ENCODE assay signal across 12 cellular contexts in the genomic region with DNA sequence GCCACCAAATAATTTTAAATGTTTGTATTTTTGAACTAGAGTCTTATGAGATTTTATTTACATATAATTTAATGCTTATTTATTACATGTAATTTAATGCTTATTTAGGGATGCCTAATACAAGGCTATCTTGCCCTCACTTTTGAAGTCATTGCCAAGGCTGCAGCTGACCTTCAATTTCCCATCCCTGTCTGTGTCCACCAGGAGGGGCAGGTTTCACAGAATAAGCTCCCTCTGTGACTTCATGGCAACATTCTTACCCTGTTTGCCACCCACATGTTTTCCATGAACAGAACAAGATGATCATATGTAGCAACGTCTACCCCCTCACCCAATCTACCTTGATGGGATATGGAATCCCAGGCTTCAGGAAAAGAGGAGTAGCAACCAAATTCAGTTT. TPM values are rescaled to one million over a fixed set of nuclear protein-coding genes. Genes with fewer than 3 reads are reported as not detected.
DNase-seq lines count a peak whose midpoint lies in the region; ATAC-seq, FAIRE-seq and TF ChIP-seq lines count a peak whose summit lies in the region.
"Had no signal": no experiment of that assay in that cellular context is flagged by ENCODE, and none has a peak within 500 bp of the region (broad histone marks: within the 10 kb centered on the region; RNA-seq: fewer than 3 reads in every experiment).

No MANE protein-coding gene starts in this region.

- H2AFZ ChIP-seq in H1 (ENCODE audit: low read length) (no peak overlapping the region), osteoblast (ENCODE audit: low read length) (no peak overlapping the region)

- peak; percentile 13 for FAIRE-seq in H1 (lab: Jason Lieb, UNC)

- H3K36me3 ChIP-seq in H1 (ENCODE audit: control insufficient read depth in 2 of 4, insufficient read depth in 4 of 4, low read length in 3 of 4) (no peaks in the 10 kb centered on the region), osteoblast (ENCODE audit: insufficient read depth, low read length) (no peaks in the 10 kb centered on the region)
- H3K36me3 ChIP-seq: thoracic aorta had no signal

- no peak overlapping the region for H3K4ac ChIP-seq in H1 (replicated peaks; ENCODE audit: insufficient read length, low read depth, low read length)

- H2BK5ac ChIP-seq in H1 (ENCODE audit: low read depth, low read length): no peak overlapping the region

- DNase-seq in DMS53 (lab: John Stamatoyannopoulos, UW): peak; percentile 41
- DNase-seq in DMS53 treated with DMSO at 0.1 percent for 48 hours (lab: John Stamatoyannopoulos, UW; ENCODE audit: unreplicated experiment): no peak
- peak; percentile 13 for DNase-seq in NCI-H460 (ENCODE audit: extremely low read depth, low read depth)
- DNase-seq in H1 (ENCODE audit: low read depth in 1 of 2, low spot score in 2 of 2): no peak
- DNase-seq in osteoblast (ENCODE audit: insufficient read length, low spot score, missing footprints): no peak
- no peak for DNase-seq in middle frontal gyrus (ENCODE audit: extremely low spot score, low spot score)
- DNase-seq in NCI-H226: no peak
- DNase-seq: 8988T, naive B cell, NCI-H2171 had no signal

- H2BK120ac ChIP-seq in H1 (replicated peaks; ENCODE audit: low read depth, low read length): no peak overlapping the region

- H3K9me3 ChIP-seq in H1 (ENCODE audit: insufficient read depth in 2 of 2, low read depth in 1 of 2, low read length in 1 of 2): no peaks in the 10 kb centered on the region
- H3K9me3 ChIP-seq in osteoblast (ENCODE audit: low read depth, low read length): no peaks in the 10 kb centered on the region
- H3K9me3 ChIP-seq: thoracic aorta had no signal

- H3K23me2 ChIP-seq in H1 (ENCODE audit: low read depth, low read length): no peaks in the 10 kb centered on the region; the same call in 1 of the 2 replicates

- H3K4me2 ChIP-seq in H1 (ENCODE audit: insufficient read depth in 1 of 2, low read depth in 2 of 2, low read length in 2 of 2) (no peak overlapping the region), osteoblast (ENCODE audit: insufficient read depth, low read length) (no peak overlapping the region)

- no peak overlapping the region for H2BK15ac ChIP-seq in H1 (ENCODE audit: low read length)

- no peaks in the 10 kb centered on the region for H3K4me1 ChIP-seq in H1 (replicated peaks in 1 of 4; ENCODE audit: control insufficient read depth in 3 of 4, insufficient read depth in 4 of 4, low read length in 3 of 4)
- peaks cover 10% of the 10 kb centered on the region for H3K4me1 ChIP-seq in osteoblast (ENCODE audit: insufficient read depth, low read length)

- H4K5ac ChIP-seq in H1 (ENCODE audit: insufficient read length, low read depth, low read length): no peak overlapping the region

- no peak overlapping the region for H3K18ac ChIP-seq in H1 (ENCODE audit: extremely low read depth, low read length)

- H3K4me3 ChIP-seq in H1 (ENCODE audit: extremely low read depth in 1 of 4, insufficient read depth in 2 of 4, low read depth in 3 of 4, low read length in 4 of 4) (no peak overlapping the region), osteoblast (ENCODE audit: insufficient read depth, low read length) (no peak overlapping the region)
- H3K4me3 ChIP-seq: thoracic aorta had no signal

- no peak overlapping the region for H2BK20ac ChIP-seq in H1 (ENCODE audit: low read length)

- H4K91ac ChIP-seq in H1 (replicated peaks; ENCODE audit: insufficient read length, low read length): no peak overlapping the region

- ATAC-seq in GM18519 (IDR thresholded peaks at IDR 0.05; ENCODE audit: low FRiP score, unreplicated experiment): no peak

- no peak overlapping the region for H2AK5ac ChIP-seq in H1 (ENCODE audit: low read depth, low read length)

- no peaks in the 10 kb centered on the region for H3K27me3 ChIP-seq in H1 (replicated peaks in 1 of 4; ENCODE audit: control insufficient read depth in 3 of 4, extremely low read depth in 1 of 4, insufficient read depth in 3 of 4, low read length in 3 of 4)
- H3K27me3 ChIP-seq in osteoblast (ENCODE audit: insufficient read depth, low read length): no peaks in the 10 kb centered on the region

- no peaks in the 10 kb centered on the region for H3K79me1 ChIP-seq in H1 (ENCODE audit: low read depth, low read length)

- H3K23ac ChIP-seq in H1 (ENCODE audit: insufficient read length): no peak overlapping the region

- TF ChIP-seq POLR2A in H1 (IDR thresholded peaks at IDR 0.05; ENCODE audit: control extremely low read depth in 1 of 2, low read depth in 2 of 2, low read length in 2 of 2): no peak

- POLR2A ChIA-PET in H1 (lab: Charles Lee; ENCODE audit: partially characterized antibody): interaction anchor here (1.3 kb wide), 1 partner anchor 10 kb away, joined by 3 read pairs; no protein-coding TSS in a partner anchor

- no peak overlapping the region for H3K27ac ChIP-seq in H1 (ENCODE audit: low read depth, low read length)
- H3K27ac ChIP-seq in osteoblast (ENCODE audit: low read depth, low read length): no peak overlapping the region
- H3K27ac ChIP-seq: thoracic aorta had no signal

- no peak overlapping the region for H3K9ac ChIP-seq in H1 (replicated peaks in 1 of 4; ENCODE audit: extremely low read depth in 1 of 4, low read depth in 3 of 4, low read length in 3 of 4)

- no peak overlapping the region for H2BK12ac ChIP-seq in H1 (ENCODE audit: low read depth, low read length)

- CTCF ChIA-PET in H1 (lab: Charles Lee; ENCODE audit: partially characterized antibody): interaction anchor here (0.7 to 3.8 kb wide), 6 partner anchors 32 to 139 kb away, joined by 3 to 16 read pairs (median 4); no protein-coding TSS in a partner anchor

- H4K20me1 ChIP-seq in H1 (replicated peaks in 1 of 2; ENCODE audit: control insufficient read depth in 1 of 2, insufficient read depth in 2 of 2, low read length in 2 of 2) (no peaks in the 10 kb centered on the region), osteoblast (ENCODE audit: insufficient read depth, low read length) (no peaks in the 10 kb centered on the region)

- whole genome bisulfite sequencing in H1 (ENCODE audit: extremely low coverage in 1 of 2, insufficient coverage in 1 of 2, insufficient read length in 1 of 2, insufficient replicate concordance in 2 of 2, low coverage in 1 of 2, low lambda C conversion rate in 2 of 2, missing lambda C conversion rate in 1 of 2), 2 experiments: 90% methylated on average over 1 of the region's 1 CpG; no CpG with 5 or more reads in 1 of the 2 experiments

- no peak overlapping the region for H3K14ac ChIP-seq in H1 (ENCODE audit: insufficient read length)

- H4K8ac ChIP-seq in H1 (ENCODE audit: extremely low read depth, insufficient read depth, low read length): no peak overlapping the region

- peak; percentile 26 to 38; a peak in 3 of 4 replicates for TF ChIP-seq RAD21 in H1 (IDR thresholded peaks at IDR 0.05 in 1 of 2, conservative IDR thresholded peaks at IDR 0.05 in 1 of 2; ENCODE audit: low read depth in 2 of 2, low read length in 2 of 2)

- TF ChIP-seq CTCF in H1 (IDR thresholded peaks at IDR 0.05; ENCODE audit: control extremely low read depth in 1 of 3, insufficient read depth in 1 of 3, low read depth in 1 of 3, low read length in 3 of 3) (peak; percentile 17 to 30 (median 20); a peak in 2 of 4 replicates), osteoblast (IDR thresholded peaks at IDR 0.05; ENCODE audit: extremely low read depth, low read depth, low read length) (peak; percentile 42)

- H3K79me2 ChIP-seq in H1 (ENCODE audit: control insufficient read depth in 1 of 2, insufficient read depth in 2 of 2, low read length in 2 of 2): no peaks in the 10 kb centered on the region
- H3K79me2 ChIP-seq in osteoblast (ENCODE audit: insufficient read depth, low read length): no peaks in the 10 kb centered on the region

- TF ChIP-seq EP300 in H1 (IDR thresholded peaks at IDR 0.05; ENCODE audit: borderline replicate concordance in 1 of 2, low read depth in 2 of 2, low read length in 2 of 2): no peak

- no peak overlapping the region for H3K56ac ChIP-seq in H1 (replicated peaks; ENCODE audit: insufficient read length, low read depth, low read length)

TF ChIP-seq in H1, 55 proteins besides CTCF, POLR2A, EP300 and RAD21 (continues in another document):
- no peak for TF ChIP-seq RFX5 (IDR thresholded peaks at IDR 0.05; ENCODE audit: borderline replicate concordance, low read depth, low read length)
- TF ChIP-seq RXRA (IDR thresholded peaks at IDR 0.05; ENCODE audit: insufficient read depth, low read depth, low read length): no peak
- no peak for TF ChIP-seq TAF1 (IDR thresholded peaks at IDR 0.05; ENCODE audit: low read depth, low read length)
- no peak for TF ChIP-seq EGR1 (IDR thresholded peaks at IDR 0.05; ENCODE audit: borderline replicate concordance, low read depth, low read length)
- no peak for TF ChIP-seq GABPA (IDR thresholded peaks at IDR 0.05; ENCODE audit: borderline replicate concordance, insufficient read depth, low read length)
- no peak for TF ChIP-seq BACH1 (IDR thresholded peaks at IDR 0.05; ENCODE audit: low read length)
- no peak for TF ChIP-seq RNF2 (IDR thresholded peaks at IDR 0.05; ENCODE audit: borderline replicate concordance, low read depth, low read length, missing control alignments, poor library complexity, severe bottlenecking)

RNA-seq across cellular contexts. Expression of gene C5, which starts 27.0 kb away (rescaled TPM):
- total RNA-seq in NCI-H460 (2014; rRNA removed; shearing (Covaris generic)): 0.55 and 0.94 TPM in 2 replicates
- 0.39 and 0.71 TPM in 2 replicates for polyA plus RNA-seq in NCI-H460 (2014; cell fraction: nucleus; rRNA removed)
- 0.15 and 0.24 TPM in 2 replicates for total RNA-seq in H1 (2021; fragmentation: NEBNext Ultra II Directional; extraction: Animal tissue kit (Norgen Biotek cat#: 25700))
- 0.35 and 0.46 TPM in 2 replicates for polyA plus RNA-seq in H1 (2011; rRNA removed)
- 0.58 TPM for polyA plus RNA-seq in H1 (2011; cell fraction: cytosol; rRNA removed)
- 0.50 TPM for polyA plus RNA-seq in H1 (2011; cell fraction: nucleus; rRNA removed)
- 0.15 to 0.68 TPM (median 0.42 TPM) in 4 replicates for polyA plus RNA-seq in H1 (2012, experiment 1 of 2)
- 0.03 TPM for polyA plus RNA-seq in H1 (2012, experiment 2 of 2)
- 0.26 TPM for polyA plus RNA-seq in H1 (2013, experiment 1 of 2)
- 0.09 TPM for polyA plus RNA-seq in H1 (2013, experiment 2 of 2)
- polyA minus RNA-seq in H1 (2011; rRNA and poly(A)+ RNA removed): 0.28 and 0.54 TPM in 2 replicates
- polyA minus RNA-seq in H1 (2011; cell fraction: cytosol; rRNA and poly(A)+ RNA removed): not detected
- 1.3 TPM for polyA minus RNA-seq in H1 (2011; cell fraction: nucleus; rRNA and poly(A)+ RNA removed)
- total RNA-seq in osteoblast: 5.1 and 5.6 TPM in 2 replicates

RNA-seq across cellular contexts. Expression of gene CNTRL, which starts 51.7 kb away (rescaled TPM):
- 14.1 and 18.7 TPM in 2 replicates for total RNA-seq in NCI-H460 (2014; rRNA removed; shearing (Covaris generic))
- polyA plus RNA-seq in NCI-H460 (2014; cell fraction: nucleus; rRNA removed): 13.6 and 15.0 TPM in 2 replicates
- 13.9 and 14.3 TPM in 2 replicates for total RNA-seq in H1 (2021; fragmentation: NEBNext Ultra II Directional; extraction: Animal tissue kit (Norgen Biotek cat#: 25700))
- polyA plus RNA-seq in H1 (2011; rRNA removed): 4.1 and 5.1 TPM in 2 replicates
- 6.5 TPM for polyA plus RNA-seq in H1 (2011; cell fraction: cytosol; rRNA removed)
- polyA plus RNA-seq in H1 (2011; cell fraction: nucleus; rRNA removed): 12.1 TPM
- 7.6 to 8.8 TPM (median 8.3 TPM) in 4 replicates for polyA plus RNA-seq in H1 (2012, experiment 1 of 2)
- 0.42 TPM for polyA plus RNA-seq in H1 (2012, experiment 2 of 2)
- 9.4 TPM for polyA plus RNA-seq in H1 (2013, experiment 1 of 2)
- 8.5 TPM for polyA plus RNA-seq in H1 (2013, experiment 2 of 2)
- polyA minus RNA-seq in H1 (2011; rRNA and poly(A)+ RNA removed): 10.9 and 13.5 TPM in 2 replicates
- 7.2 TPM for polyA minus RNA-seq in H1 (2011; cell fraction: cytosol; rRNA and poly(A)+ RNA removed)
- 22.1 TPM for polyA minus RNA-seq in H1 (2011; cell fraction: nucleus; rRNA and poly(A)+ RNA removed)
- total RNA-seq in osteoblast: 7.1 and 8.7 TPM in 2 replicates

Comparison
In these comparisons a context has a peak if more than half of its experiments do, and no peak if none do; other contexts are left out.
1. DNase-seq: peak in DMS53 (single experiment) and NCI-H460 (single experiment); none in DMS53 treated with DMSO at 0.1 percent for 48 hours (single experiment), H1 (0 of 2), osteoblast (single experiment), middle frontal gyrus (single experiment) and NCI-H226 (single experiment).